Comparison of ENCODE assay signal across 10 cellular contexts in the genomic region with DNA sequence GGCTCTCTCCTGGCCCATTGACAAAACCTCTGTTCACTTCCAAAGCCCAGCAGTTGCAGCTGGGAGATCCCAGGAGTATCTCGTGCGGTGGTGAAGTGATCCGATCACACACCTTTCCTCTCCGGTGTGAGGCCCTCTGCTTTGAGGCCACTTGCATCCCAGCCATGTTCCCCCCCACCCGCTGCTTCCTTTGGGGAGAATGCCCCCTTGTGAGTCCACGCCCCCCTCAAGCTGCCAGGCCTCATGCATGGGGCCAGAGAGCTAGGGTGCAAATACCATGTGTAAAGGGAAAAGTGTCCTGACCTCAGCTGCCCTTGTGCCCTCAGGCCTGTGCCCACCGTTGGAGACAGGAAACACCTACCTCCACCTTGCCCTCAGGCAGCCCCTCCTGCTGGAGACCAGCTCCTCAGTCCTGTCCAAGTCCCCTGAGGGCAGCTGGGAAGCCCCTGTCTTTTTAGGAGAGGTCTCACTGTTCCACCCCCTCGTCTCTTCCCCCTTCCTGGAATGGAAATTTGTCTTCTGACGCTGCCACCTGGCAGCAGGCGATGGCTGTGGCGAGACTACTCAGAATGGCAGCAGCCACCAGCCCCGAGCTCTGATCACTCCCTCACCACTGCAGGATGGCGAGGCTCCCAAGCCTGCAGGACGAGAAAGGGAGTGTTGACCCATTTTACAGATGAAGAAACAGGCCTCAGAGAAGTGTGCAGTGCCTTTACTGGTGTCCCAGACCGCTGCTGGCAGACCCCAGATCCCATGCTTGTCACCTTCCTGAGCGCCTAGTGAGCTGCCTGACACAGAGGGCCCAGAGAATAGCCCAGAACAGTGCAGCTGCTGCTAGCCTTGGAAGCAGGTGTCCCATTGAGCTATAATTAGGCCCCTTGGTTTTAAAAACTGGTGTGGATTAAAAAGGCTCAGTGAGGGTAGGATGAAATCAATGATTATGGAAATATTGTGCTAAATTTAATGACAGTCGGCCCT.
DNase-seq lines count a peak whose midpoint lies in the region; ATAC-seq, FAIRE-seq and TF ChIP-seq lines count a peak whose summit lies in the region.
"Had no signal": no experiment of that assay in that cellular context is flagged by ENCODE, and none has a peak within 500 bp of the region (broad histone marks: within the 10 kb centered on the region; RNA-seq: fewer than 3 reads in every experiment).

No MANE protein-coding gene starts in this region.

- H3K27ac Mint-ChIP-seq in H9, result peak overlapping the region; percentile 55 to 73 (median 68); a peak in 3 of 7 replicates
- H3K27ac Mint-ChIP-seq in activated naive CD8-positive, alpha-beta T cell treated with anti-CD3 and anti-CD28 coated beads, Interleukin-2, amount 50 U/mL, for 24 hours, result peak overlapping the region; percentile 74
- peak overlapping the region; percentile 53 for H3K27ac Mint-ChIP-seq in neural progenitor cell

- no CpG with 5 or more reads among the region's 17 CpGs for WGBS in H9 (ENCODE audit: extremely low coverage, insufficient read length, low lambda C conversion rate)

- H3K79me1 ChIP-seq in H9 (ENCODE audit: insufficient read depth, low read depth, low read length, poor library complexity, severe bottlenecking), result no peaks in the 10 kb centered on the region

- H2BK120ac ChIP-seq in H9 (ENCODE audit: low read depth, low read length, poor library complexity, severe bottlenecking), result no peak overlapping the region

- H3K9ac ChIP-seq in H9 (ENCODE audit: extremely low read depth, insufficient read length, low read length) (no peak overlapping the region), neural progenitor cell (no peak overlapping the region)
- H3K9ac ChIP-seq: parathyroid adenoma had no signal

- H3K56ac ChIP-seq in H9 (ENCODE audit: insufficient read length, low read depth, low read length), result no peak overlapping the region

- H4K8ac ChIP-seq in H9 (replicated peaks; ENCODE audit: insufficient read length, low read depth, low read length), result no peak overlapping the region

- no peak overlapping the region for H3K4me3 Mint-ChIP-seq in H9
- no peak overlapping the region for H3K4me3 Mint-ChIP-seq in activated naive CD8-positive, alpha-beta T cell treated with anti-CD3 and anti-CD28 coated beads, Interleukin-2, amount 50 U/mL, for 24 hours
- no peak overlapping the region for H3K4me3 Mint-ChIP-seq in neural progenitor cell

- H2BK12ac ChIP-seq in H9 (ENCODE audit: insufficient read length, low read depth, low read length), result no peak overlapping the region

- H3K4me1 Mint-ChIP-seq in H9 (peaks cover 57 to 68% of the 10 kb centered on the region in 2 experiments), neural progenitor cell (peaks cover 57% of the 10 kb centered on the region)
- peaks cover 41% of the 10 kb centered on the region for H3K4me1 Mint-ChIP-seq in activated naive CD8-positive, alpha-beta T cell treated with anti-CD3 and anti-CD28 coated beads, Interleukin-2, amount 50 U/mL, for 24 hours

- no peak overlapping the region for H2BK15ac ChIP-seq in H9 (ENCODE audit: low read depth, low read length)

- H3K4me1 ChIP-seq in H9 (ENCODE audit: insufficient read depth, low read length), result peaks cover 7% of the 10 kb centered on the region
- H3K4me1 ChIP-seq in neural progenitor cell, result peaks cover 20% of the 10 kb centered on the region
- H3K4me1 ChIP-seq: parathyroid adenoma had no signal

- H4K5ac ChIP-seq in H9 (ENCODE audit: insufficient read length, low read depth, low read length), result no peak overlapping the region

- no peak overlapping the region for H3T11ph ChIP-seq in H9 (ENCODE audit: low read length)

- H3K27ac ChIP-seq in H9 (ENCODE audit: insufficient read length, low read depth, low read length) (no peak overlapping the region), neural progenitor cell (no peak overlapping the region)
- H3K27ac ChIP-seq: parathyroid adenoma had no signal

- no peaks in the 10 kb centered on the region for H4K20me1 ChIP-seq in H9 (ENCODE audit: control insufficient read depth, insufficient read depth, insufficient read length)
- no peaks in the 10 kb centered on the region for H4K20me1 ChIP-seq in neural progenitor cell (ENCODE audit: low read depth)

- H3K36me3 ChIP-seq in neural progenitor cell, result no peaks in the 10 kb centered on the region

- TF ChIP-seq CTCF in H9 (conservative IDR thresholded peaks at IDR 0.05), result no peak
- TF ChIP-seq CTCF in neural progenitor cell (IDR thresholded peaks at IDR 0.05), result no peak

- no peak overlapping the region for H2BK5ac ChIP-seq in H9 (ENCODE audit: insufficient read length, low read length)

- no peak overlapping the region for H3K4ac ChIP-seq in H9 (ENCODE audit: low read depth, low read length)

- H3K79me2 ChIP-seq in H9 (ENCODE audit: insufficient read depth, low read length), result no peaks in the 10 kb centered on the region
- no peaks in the 10 kb centered on the region for H3K79me2 ChIP-seq in neural progenitor cell (ENCODE audit: low read depth)
- H3K79me2 ChIP-seq: parathyroid adenoma had no signal

- H3K9me3 ChIP-seq in H9 (ENCODE audit: control insufficient read depth, low read depth, low read length) (no peaks in the 10 kb centered on the region), neural progenitor cell (ENCODE audit: low read depth) (no peaks in the 10 kb centered on the region)

- H2BK20ac ChIP-seq in H9 (ENCODE audit: low read depth, low read length, poor library complexity, severe bottlenecking), result no peak overlapping the region

- DNase-seq in NCI-H82 (lab: John Stamatoyannopoulos, UW), result peak; percentile 26
- no peak for DNase-seq in NCI-H82 treated with DMSO at 0.1 percent for 48 hours (lab: John Stamatoyannopoulos, UW; ENCODE audit: unreplicated experiment)
- DNase-seq in H9, result peak; percentile 48
- DNase-seq in activated naive CD8-positive, alpha-beta T cell treated with anti-CD3 and anti-CD28 coated beads, Interleukin-2, amount 50 U/mL, for 24 hours, result no peak
- DNase-seq in neural progenitor cell (ENCODE audit: low spot score), result no peak
- DNase-seq in urothelium cell line (ENCODE audit: low spot score), result no peak
- no peak for DNase-seq in left lobe of liver (ENCODE audit: low spot score)
- DNase-seq: OCI-M1 had no signal

- no peak overlapping the region for H2AK5ac ChIP-seq in H9 (ENCODE audit: insufficient read length, low read length)

- no peak overlapping the region for H3K23ac ChIP-seq in H9 (ENCODE audit: insufficient read length, low read depth, low read length)

- H3K23me2 ChIP-seq in H9 (ENCODE audit: insufficient read length, low read depth, low read length, poor library complexity, severe bottlenecking), result no peaks in the 10 kb centered on the region

- H3K4me2 ChIP-seq in H9 (ENCODE audit: insufficient read depth, insufficient read length, low read length), result no peak overlapping the region
- H3K4me2 ChIP-seq in neural progenitor cell, result no peak overlapping the region

- H2AFZ ChIP-seq in H9 (ENCODE audit: low read length) (no peak overlapping the region), neural progenitor cell (replicated peaks) (no peak overlapping the region)
- H2AFZ ChIP-seq: parathyroid adenoma had no signal

- H3K36me3 Mint-ChIP-seq in H9 (ENCODE audit: insufficient read depth in 1 of 3, low read depth in 3 of 3), result no peaks in the 10 kb centered on the region; a peak in 1 of 7 replicates
- peaks cover 32% of the 10 kb centered on the region for H3K36me3 Mint-ChIP-seq in activated naive CD8-positive, alpha-beta T cell treated with anti-CD3 and anti-CD28 coated beads, Interleukin-2, amount 50 U/mL, for 24 hours (ENCODE audit: low read depth)
- H3K36me3 Mint-ChIP-seq in neural progenitor cell, result no peaks in the 10 kb centered on the region

- H3K27me3 Mint-ChIP-seq in H9 (ENCODE audit: low read depth), result peaks cover 2% of the 10 kb centered on the region; the same call in 1 of the 2 replicates
- no peaks in the 10 kb centered on the region for H3K27me3 Mint-ChIP-seq in activated naive CD8-positive, alpha-beta T cell treated with anti-CD3 and anti-CD28 coated beads, Interleukin-2, amount 50 U/mL, for 24 hours
- H3K27me3 Mint-ChIP-seq in neural progenitor cell (ENCODE audit: insufficient read depth, low read depth), result peaks cover 8% of the 10 kb centered on the region

- H3K14ac ChIP-seq in H9 (ENCODE audit: insufficient read depth, low read length), result no peak overlapping the region; the same call in 1 of the 2 replicates

- FAIRE-seq in urothelium cell line (lab: Jason Lieb, UNC), result no peak

- H3K27me3 ChIP-seq in H9 (ENCODE audit: insufficient read depth, low read length) (no peaks in the 10 kb centered on the region), neural progenitor cell (no peaks in the 10 kb centered on the region)

- no peaks in the 10 kb centered on the region for H3F3A ChIP-seq in neural progenitor cell (ENCODE audit: low read depth)

- no peak overlapping the region for H3K4me3 ChIP-seq in neural progenitor cell

- H4K91ac ChIP-seq in H9 (ENCODE audit: insufficient read length, low read depth, low read length), result peak overlapping the region; percentile 22

- ATAC-seq in activated naive CD8-positive, alpha-beta T cell treated with anti-CD3 and anti-CD28 coated beads, Interleukin-2, amount 50 U/mL, for 24 hours, result no peak
- no peak for ATAC-seq in GM18519 (IDR thresholded peaks at IDR 0.05; ENCODE audit: low FRiP score, unreplicated experiment)
- ATAC-seq in left lobe of liver, result no peak

- H3K18ac ChIP-seq in H9 (ENCODE audit: insufficient read length, low read depth, low read length), result no peak overlapping the region

- H3K9me3 Mint-ChIP-seq in H9 (no peaks in the 10 kb centered on the region), neural progenitor cell (no peaks in the 10 kb centered on the region)
- no peaks in the 10 kb centered on the region for H3K9me3 Mint-ChIP-seq in activated naive CD8-positive, alpha-beta T cell treated with anti-CD3 and anti-CD28 coated beads, Interleukin-2, amount 50 U/mL, for 24 hours

Comparison
In these comparisons a context has a peak if more than half of its experiments do, and no peak if none do; other contexts are left out.
1. DNase-seq: peak in NCI-H82 (single experiment) and H9 (single experiment); none in NCI-H82 treated with DMSO at 0.1 percent for 48 hours (single experiment), activated naive CD8-positive, alpha-beta T cell treated with anti-CD3 and anti-CD28 coated beads, Interleukin-2, amount 50 U/mL, for 24 hours (single experiment), neural progenitor cell (single experiment), urothelium cell line (single experiment) and left lobe of liver (single experiment).
2. Peak in every context shown above with its lines, with median percentiles within 50 percentile points of each other: H3K27ac Mint-ChIP-seq.